13 cellular contexts compared by ENCODE assay signal in the genomic region with DNA sequence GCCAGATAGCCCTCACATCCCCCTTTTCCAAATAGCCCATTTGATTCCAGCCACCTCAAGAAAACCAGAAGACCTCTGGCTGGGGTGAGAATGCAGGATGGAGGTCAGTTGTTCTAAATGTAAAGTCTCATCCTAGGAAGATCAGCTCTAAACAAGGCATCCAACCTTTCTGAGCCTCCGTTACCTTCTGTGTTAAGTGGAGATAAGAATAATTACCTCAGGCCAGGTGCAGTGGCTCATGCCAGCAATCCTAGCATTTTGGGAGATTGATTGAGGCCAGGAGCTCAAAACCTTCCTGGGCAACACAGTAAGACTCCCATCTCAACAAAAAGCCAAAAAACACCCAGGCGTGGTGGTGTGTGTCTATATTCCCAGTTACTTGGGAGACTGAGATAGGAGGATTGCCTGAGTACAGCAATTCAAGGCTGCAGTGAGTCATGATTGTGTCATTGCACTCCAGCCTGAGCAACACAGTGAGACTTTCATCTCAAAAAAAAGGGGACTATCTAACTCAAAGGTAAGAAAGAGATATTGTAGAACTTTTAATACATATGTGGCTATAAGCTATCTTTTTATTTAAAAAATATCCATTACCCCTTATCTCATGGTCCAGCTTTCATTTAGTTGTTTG. TPM values are rescaled to one million over a fixed set of nuclear protein-coding genes. Genes with fewer than 3 reads are reported as not detected.
DNase-seq lines count a peak whose midpoint lies in the region; TF ChIP-seq lines count a peak whose summit lies in the region.
"Had no signal": no experiment of that assay in that cellular context is flagged by ENCODE, and none has a peak within 500 bp of the region (broad histone marks: within the 10 kb centered on the region; RNA-seq: fewer than 3 reads in every experiment).

No MANE protein-coding gene starts in this region.

- H3K36me3 ChIP-seq in adrenal gland (replicated peaks in 1 of 2) = no peaks in the 10 kb centered on the region
- no peaks in the 10 kb centered on the region for H3K36me3 ChIP-seq in hepatocyte (replicated peaks; ENCODE audit: insufficient read depth, low read depth)
- H3K36me3 ChIP-seq: SJCRH30, tibial nerve had no signal

- H3K4me3 Mint-ChIP-seq in Calu3 (ENCODE audit: low read depth, unreplicated experiment) (no peak overlapping the region), glutamatergic neuron (ENCODE audit: unreplicated experiment) (no peak overlapping the region)

- BruUV-seq in Calu3 (replicated peaks; lab: Mats Ljungman, UMichigan) = no TSS peak

- H3K9me3 ChIP-seq in adrenal gland (replicated peaks in 1 of 3) (no peaks in the 10 kb centered on the region), hepatocyte (ENCODE audit: low read depth) (no peaks in the 10 kb centered on the region)
- H3K9me3 ChIP-seq: SJCRH30, tibial nerve had no signal

- WGBS in adrenal gland, 4 donors = 60 to 83% (median 73%) methylated on average over 2 of the region's 2 CpGs
- 72% methylated on average over 2 of the region's 2 CpGs for WGBS in hepatocyte (ENCODE audit: low lambda C conversion rate, missing lambda C conversion rate)

- CTCF ChIA-PET in Calu3 (lab: Charles Lee) = interaction anchor here (1.5 kb wide), 1 partner anchor 36 kb away, joined by 4 read pairs; no protein-coding TSS in a partner anchor

- no peaks in the 10 kb centered on the region for H3K27me3 ChIP-seq in adrenal gland
- no peaks in the 10 kb centered on the region for H3K27me3 ChIP-seq in hepatocyte
- H3K27me3 ChIP-seq: SJCRH30, tibial nerve had no signal

- H3K79me2 ChIP-seq in hepatocyte = no peaks in the 10 kb centered on the region

- H3K36me3 Mint-ChIP-seq in Calu3 (ENCODE audit: insufficient read depth, unreplicated experiment) = no peaks in the 10 kb centered on the region
- H3K36me3 Mint-ChIP-seq in glutamatergic neuron (ENCODE audit: unreplicated experiment) = peaks cover 10% of the 10 kb centered on the region

- no peaks in the 10 kb centered on the region for H4K20me1 ChIP-seq in hepatocyte (ENCODE audit: insufficient read depth, poor library complexity, severe bottlenecking)

- no peak overlapping the region for H2AFZ ChIP-seq in hepatocyte
- H2AFZ ChIP-seq: parathyroid adenoma had no signal

- H3K4me3 ChIP-seq in adrenal gland (no peak overlapping the region), hepatocyte (no peak overlapping the region)
- H3K4me3 ChIP-seq: SJCRH30, tibial nerve had no signal

- DNase-seq in Calu3 (peak; percentile 34), HT1080 (ENCODE audit: low read depth) (peak; percentile 89), adrenal gland (peak; percentile 59 to 81 (median 73)), hepatocyte (ENCODE audit: low spot score) (peak; percentile 47), cerebellar cortex (ENCODE audit: low spot score) (no peak), glutamatergic neuron (no peak), AG08396 (ENCODE audit: low spot score) (no peak), HuH-7.5 (ENCODE audit: low spot score) (no peak)
- DNase-seq: activated CD4-positive, alpha-beta T cell treated with anti-CD3 and anti-CD28 coated beads, Interleukin-2, amount 50 U/mL, for 48 hours; aorta; SJCRH30 had no signal

- peak in 1 of 2 donors; percentile 22 for TF ChIP-seq POLR2A in adrenal gland (IDR thresholded peaks at IDR 0.05)

- no peak overlapping the region for H3K27ac Mint-ChIP-seq in Calu3 (ENCODE audit: unreplicated experiment)
- no peak overlapping the region for H3K27ac Mint-ChIP-seq in glutamatergic neuron (ENCODE audit: unreplicated experiment)

- H3K9me2 ChIP-seq in hepatocyte (replicated peaks; ENCODE audit: insufficient read depth) = no peaks in the 10 kb centered on the region

- H3K4me2 ChIP-seq in hepatocyte = no peak overlapping the region

- H3K27me3 Mint-ChIP-seq in Calu3 (ENCODE audit: unreplicated experiment) = no peaks in the 10 kb centered on the region
- peaks cover 4% of the 10 kb centered on the region for H3K27me3 Mint-ChIP-seq in glutamatergic neuron (ENCODE audit: unreplicated experiment)

- H3K4me1 Mint-ChIP-seq in Calu3 (ENCODE audit: low read depth, unreplicated experiment) (peaks cover 22% of the 10 kb centered on the region), glutamatergic neuron (ENCODE audit: low read depth, unreplicated experiment) (no peaks in the 10 kb centered on the region)

- H3K4me1 ChIP-seq in adrenal gland (replicated peaks in 1 of 2) (peaks cover 11 to 26% of the 10 kb centered on the region in 2 donors), hepatocyte (ENCODE audit: insufficient read depth) (no peaks in the 10 kb centered on the region)
- H3K4me1 ChIP-seq: SJCRH30 had no signal

- no peak for TF ChIP-seq CTCF in Calu3 (IDR thresholded peaks at IDR 0.05; ENCODE audit: unreplicated experiment)
- no peak for TF ChIP-seq CTCF in adrenal gland (IDR thresholded peaks at IDR 0.05)
- no peak for TF ChIP-seq CTCF in hepatocyte (IDR thresholded peaks at IDR 0.05; ENCODE audit: poor library complexity)
- no peak for TF ChIP-seq CTCF in glutamatergic neuron (IDR thresholded peaks at IDR 0.05; ENCODE audit: partially characterized antibody, unreplicated experiment)

- intact Hi-C loops in Calu3 (cut with micrococcal nuclease; ENCODE audit: unreplicated experiment) = no loop called here
- intact Hi-C loops in adrenal gland (cut with DNase I) = no loop called here

- H3K27ac ChIP-seq in adrenal gland (peak overlapping the region in 2 of 5 donors; percentile 21 to 45), hepatocyte (no peak overlapping the region)
- H3K27ac ChIP-seq: parathyroid adenoma, SJCRH30, tibial nerve had no signal

- H3K9me3 Mint-ChIP-seq in Calu3 (ENCODE audit: low read depth, unreplicated experiment) (no peaks in the 10 kb centered on the region), glutamatergic neuron (ENCODE audit: unreplicated experiment) (peaks cover 2% of the 10 kb centered on the region)

RNA-seq across cellular contexts. Expression of a gene that starts 43.5 kb away (rescaled TPM):
- total RNA-seq in Calu3 (2022) (22.7 and 24.6 TPM in 2 replicates), adrenal gland (10 to 100 TPM; 14.9 to 39.0 (median 25.2) TPM), hepatocyte (14.7 and 14.8 TPM in 2 replicates), glutamatergic neuron (ENCODE audit: unreplicated experiment) (14.4 TPM)
- 0.30 TPM in 1 of 2 replicates, not detected in the other for total RNA-seq in HT1080 (2014; rRNA removed; shearing (Covaris generic))
- polyA plus RNA-seq in HT1080 (2015; cell fraction: cytosol; rRNA removed) = 0.17 and 0.35 TPM in 2 replicates
- not detected in 2 replicates for polyA plus RNA-seq in HT1080 (2015; cell fraction: nucleus; rRNA removed)
- polyA plus RNA-seq in adrenal gland (10 to 100 TPM; 13.5 to 28.8 (median 24.4) TPM), hepatocyte (6.0 and 6.4 TPM in 2 replicates)

Comparison
In these comparisons a context has a peak if more than half of its experiments do, and no peak if none do; other contexts are left out.
1. DNase-seq: peak in Calu3 (single experiment), HT1080 (single experiment), adrenal gland (7 of 7) and hepatocyte (single experiment); none in cerebellar cortex (single experiment), glutamatergic neuron (single experiment), AG08396 (single experiment) and HuH-7.5 (single experiment).
2. RNA of a gene that starts 43.5 kb away (total RNA-seq): 14.9 to 39.0 TPM in adrenal gland, 22.7 to 24.6 TPM in Calu3, 14.7 to 14.8 TPM in hepatocyte and 14.4 TPM in glutamatergic neuron (single experiment); 0.30 TPM in HT1080; every median in the first group is over 10 times any median in the second.